In the genomic region with DNA sequence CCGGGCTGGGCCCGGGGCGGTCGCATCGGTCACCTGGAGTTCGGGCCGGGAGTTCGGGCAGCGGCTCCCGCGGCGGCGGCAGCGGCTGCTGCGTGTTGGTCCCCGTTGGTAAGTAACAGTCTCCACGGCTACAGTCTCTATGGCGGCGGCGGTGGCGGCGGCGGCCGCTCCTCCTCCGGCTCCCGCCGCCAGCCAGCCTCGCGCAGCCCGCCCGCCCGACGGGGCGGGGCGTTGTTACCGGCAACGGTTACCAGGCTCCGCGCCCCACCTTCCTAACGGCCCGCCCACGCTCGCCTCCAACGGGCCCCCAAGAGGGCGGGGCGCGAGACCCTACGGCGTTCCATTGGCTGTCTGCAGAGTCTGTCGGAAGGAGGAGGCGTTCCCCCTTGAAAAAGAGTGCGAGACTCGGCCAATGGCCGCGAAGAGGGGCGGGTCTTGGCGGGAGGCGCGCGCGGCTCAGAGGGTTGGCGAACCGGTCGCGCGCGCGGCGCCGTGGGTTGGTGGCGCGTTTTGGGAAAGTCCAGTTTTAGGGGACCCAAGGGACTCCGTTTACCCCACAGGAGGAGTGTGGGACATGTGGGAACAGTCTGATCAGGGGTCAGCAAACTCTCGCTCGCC, we compare ENCODE assay signal across 8 cellular contexts. TPM values are rescaled to one million over a fixed set of nuclear protein-coding genes. Genes with fewer than 3 reads are reported as not detected.
DNase-seq lines count a peak whose midpoint lies in the region; ATAC-seq and TF ChIP-seq lines count a peak whose summit lies in the region.

A gene (minus strand): TSS at position 141 of the 618 bp plus-strand sequence. CDS start 63,004 bp downstream, outside the sequence.

- H3K9ac ChIP-seq in mammary epithelial cell (ENCODE audit: insufficient read depth, low read length) = peak within 1 kb of the TSS; percentile 98

- peaks cover 6% of the 10 kb centered on the region for H3K4me1 ChIP-seq in mammary epithelial cell (ENCODE audit: insufficient read depth, low read length)

- H3K4me2 ChIP-seq in mammary epithelial cell (ENCODE audit: insufficient read depth, low read depth, low read length) = peak within 1 kb of the TSS; percentile 82

- TF ChIP-seq CTCF in VCaP (conservative IDR thresholded peaks at IDR 0.05) (no peak), mammary epithelial cell (conservative IDR thresholded peaks at IDR 0.05 in 1 of 2, IDR thresholded peaks at IDR 0.05 in 1 of 2; ENCODE audit: extremely low read depth in 1 of 2, insufficient read depth in 1 of 2, low read depth in 1 of 2, low read length in 2 of 2) (no peak)

- CTCF ChIA-PET in mammary epithelial cell (lab: Charles Lee; ENCODE audit: low non-redundant PET) = no interaction called here

- no peaks in the 10 kb centered on the region for H4K20me1 ChIP-seq in mammary epithelial cell (ENCODE audit: insufficient read depth, low read length)

- 3% methylated on average over 14 of the region's 75 CpGs for WGBS in mammary epithelial cell (ENCODE audit: low coverage, missing lambda C conversion rate)

- H3K27ac ChIP-seq in VCaP = peak within 1 kb of the TSS; percentile 37; the same call in 1 of the 2 replicates
- H3K27ac ChIP-seq in mammary epithelial cell (ENCODE audit: insufficient read depth, low read depth, low read length) = peak within 1 kb of the TSS; percentile 97
- H3K27ac ChIP-seq in skin epidermis = peak within 1 kb of the TSS in 19 of 21 experiments; percentile 27 to 92 (median 81)

- H3K27me3 ChIP-seq in mammary epithelial cell (ENCODE audit: insufficient read depth, low read length) = no peaks in the 10 kb centered on the region

- no peaks in the 10 kb centered on the region for H3K9me3 ChIP-seq in mammary epithelial cell (replicated peaks; ENCODE audit: insufficient read depth, low read length)

- no TSS peak for BruUV-seq in mammary epithelial cell (replicated peaks; lab: Mats Ljungman, UMichigan)

- H2AFZ ChIP-seq in mammary epithelial cell (ENCODE audit: low read depth, low read length) = peak within 1 kb of the TSS; percentile 76

- peaks cover 36% of the 10 kb centered on the region for H3K79me2 ChIP-seq in mammary epithelial cell (ENCODE audit: insufficient read depth, low read length)

- no peaks in the 10 kb centered on the region for H3K36me3 ChIP-seq in mammary epithelial cell (ENCODE audit: insufficient read depth, low read length)

- H3K4me3 ChIP-seq in mammary epithelial cell (replicated peaks in 1 of 3; ENCODE audit: insufficient read depth in 1 of 3, low read depth in 2 of 3, low read length in 3 of 3) (peak within 1 kb of the TSS; percentile 71 to 92 (median 75)), skin epidermis (peak within 1 kb of the TSS; percentile 49 to 94 (median 74))

- peak; percentile 99 for DNase-seq in AG08396 (ENCODE audit: low spot score)
- DNase-seq in NCI-H2196 treated with DMSO at 0.1 percent for 48 hours (lab: John Stamatoyannopoulos, UW; ENCODE audit: unreplicated experiment) = peak; percentile 97
- peak; percentile 99 for DNase-seq in mammary epithelial cell
- DNase-seq in iPS-NIHi11 (ENCODE audit: low spot score) = peak; percentile 97

- dilution Hi-C loops in mammary epithelial cell (cut with HindIII; ENCODE audit: low sequenced_read_pairs) = no loop called here

- ATAC-seq in GM18909 (IDR thresholded peaks at IDR 0.05; ENCODE audit: poor library complexity, unreplicated experiment) (peak; percentile 96), HG03139 (IDR thresholded peaks at IDR 0.05; ENCODE audit: unreplicated experiment) (peak; percentile 88)

- in situ Hi-C loops in mammary epithelial cell (cut with MboI; ENCODE audit: low sequenced_read_pairs in 2 of 2) = no loop called here

- intact Hi-C loops in mammary epithelial cell (cut with micrococcal nuclease) = loop anchor here (1.0 to 5.0 kb wide), 3 partner anchors 34 to 123 kb away; no protein-coding TSS in a partner anchor

RNA-seq across cellular contexts. Expression of the gene that starts here (rescaled TPM):
- total RNA-seq in mammary epithelial cell = 10 to 100 TPM in 1 of 2 donors, 1 to 10 TPM in 1; 6.5 to 15.6 TPM
- 8.2 TPM for polyA plus RNA-seq in mammary epithelial cell
- 48.1 TPM for polyA minus RNA-seq in mammary epithelial cell

Comparison
In these comparisons a context has a peak if more than half of its experiments do, and no peak if none do; other contexts are left out.
1. Peak in every context shown above with its lines: DNase-seq, ATAC-seq, H3K4me3 ChIP-seq and H3K27ac ChIP-seq.
2. H3K27ac ChIP-seq: peak in every context shown above with its lines; median percentile 97 in mammary epithelial cell; 81 in skin epidermis; 37 in VCaP.